ENCODE assay signal across 1 cellular context in the genomic region with DNA sequence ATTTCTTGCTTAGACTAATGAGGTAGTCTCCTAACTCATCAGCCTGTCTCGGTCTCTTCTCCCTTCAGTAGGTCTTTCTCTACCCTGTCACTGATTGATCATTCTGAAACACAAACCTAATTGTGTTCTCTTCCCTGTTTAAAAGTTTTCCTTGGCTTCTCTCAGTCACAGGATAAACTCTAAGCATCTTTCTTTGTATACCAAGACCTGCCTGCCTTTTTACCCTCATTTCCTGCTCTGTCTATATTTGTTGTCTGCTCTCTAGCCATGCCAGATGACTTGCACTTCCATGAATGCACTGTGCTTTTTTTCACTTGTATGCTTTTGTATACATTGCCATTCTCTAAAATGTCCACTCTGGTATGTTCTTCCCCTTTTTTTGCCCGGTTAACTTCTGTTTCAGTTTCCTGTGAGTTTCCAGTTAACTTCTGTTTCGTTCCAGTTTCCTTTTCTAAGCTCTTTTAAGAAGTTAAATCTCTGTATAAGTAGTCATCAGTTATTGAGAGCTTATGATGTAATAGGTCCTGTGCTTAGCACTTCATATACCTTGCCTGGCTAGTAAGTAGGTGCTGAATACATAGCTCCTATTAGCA.
TF ChIP-seq lines count a peak whose summit lies in the region.

No MANE protein-coding gene starts in this region.

TF ChIP-seq in K562, 482 proteins besides CTCF, POLR2A, EP300 and RAD21 (continued from another document):
- peak in 1 of 2 experiments; percentile 25; a peak in 1 of 4 replicates for TF ChIP-seq FOXK2 (conservative IDR thresholded peaks at IDR 0.05 in 1 of 2, IDR thresholded peaks at IDR 0.05 in 1 of 2; ENCODE audit: low read depth in 2 of 2)
- TF ChIP-seq HDAC1 (IDR thresholded peaks at IDR 0.05) = no peak
- no peak for TF ChIP-seq SMAD4 (CRISPR knock-in tag; conservative IDR thresholded peaks at IDR 0.05)
- TF ChIP-seq KAT2B (IDR thresholded peaks at IDR 0.05; ENCODE audit: low read depth, low read length) = no peak
- TF ChIP-seq FOS (IDR thresholded peaks at IDR 0.05; ENCODE audit: extremely low read depth, insufficient read length) = no peak
- no peak for TF ChIP-seq ZNF431 (CRISPR knock-in tag; IDR thresholded peaks at IDR 0.05)
- TF ChIP-seq NFYB (IDR thresholded peaks at IDR 0.05; ENCODE audit: extremely low read depth, insufficient read length) = no peak
- TF ChIP-seq ARNT (IDR thresholded peaks at IDR 0.05) = no peak
- TF ChIP-seq ZNF407 (IDR thresholded peaks at IDR 0.05; ENCODE audit: low read depth) = no peak
- no peak for TF ChIP-seq ZFX (CRISPR knock-in tag; IDR thresholded peaks at IDR 0.05)
